ENCODE assay signal across 20 cellular contexts in the genomic region with DNA sequence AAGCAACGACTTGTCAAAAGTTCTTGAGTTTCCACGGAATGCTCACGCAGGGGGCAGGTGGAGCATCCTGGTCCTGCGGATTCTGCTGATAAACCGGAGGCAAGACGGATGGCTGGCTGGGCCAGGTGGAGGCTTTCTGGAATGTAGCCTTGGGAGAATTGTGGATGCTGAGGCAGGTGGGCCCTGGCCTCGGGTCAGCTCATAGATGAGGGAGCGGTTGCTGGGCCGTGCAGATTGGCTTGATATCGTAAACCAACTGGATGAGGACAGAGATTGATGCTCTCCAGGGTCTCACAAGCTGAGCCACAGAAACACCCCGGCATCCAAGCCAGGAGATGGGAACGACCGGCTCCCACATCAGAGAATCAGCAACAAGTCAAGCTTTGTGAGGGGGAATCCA. TPM values are rescaled to one million over a fixed set of nuclear protein-coding genes. Genes with fewer than 3 reads are reported as not detected.
A peak's percentile ranks its signal among the peaks of the same experiment; 100 is the strongest.
DNase-seq lines count a peak whose midpoint lies in the region; ATAC-seq and TF ChIP-seq lines count a peak whose summit lies in the region.
"Had no signal": no experiment of that assay in that cellular context is flagged by ENCODE, and none has a peak within 500 bp of the region (broad histone marks: within the 10 kb centered on the region; RNA-seq: fewer than 3 reads in every experiment).

No MANE protein-coding gene starts in this region.

- H3K79me2 ChIP-seq in GM23338 (replicated peaks; ENCODE audit: insufficient read depth) = no peaks in the 10 kb centered on the region

- H3K27ac Mint-ChIP-seq in GM23338 (no peak overlapping the region), chondrocyte (ENCODE audit: unreplicated experiment) (no peak overlapping the region)
- peak overlapping the region; percentile 3 for H3K27ac Mint-ChIP-seq in stimulated activated memory B cell treated with anti-CD40 and anti-IgM and Interleukin-4, amounts not matched to agents 10 μg/mL and 1 μg/mL and 100 μg/mL, for 72 hours
- no peak overlapping the region for H3K27ac Mint-ChIP-seq in CD4-positive, alpha-beta T cell

- no peak overlapping the region for H3K4me2 ChIP-seq in GM23338
- H3K4me2 ChIP-seq: A549; BLaER1 treated with 17β-estradiol and CSF1 and Interleukin-3, amounts not matched to agents 10 nM and 100 nM had no signal

- H3K27me3 Mint-ChIP-seq in GM23338 (ENCODE audit: insufficient read depth, low read depth, poor library complexity) (peaks cover 8% of the 10 kb centered on the region), chondrocyte (ENCODE audit: low read depth) (no peaks in the 10 kb centered on the region)
- no peaks in the 10 kb centered on the region for H3K27me3 Mint-ChIP-seq in stimulated activated memory B cell treated with anti-CD40 and anti-IgM and Interleukin-4, amounts not matched to agents 10 μg/mL and 1 μg/mL and 100 μg/mL, for 72 hours
- H3K27me3 Mint-ChIP-seq in CD4-positive, alpha-beta T cell = no peaks in the 10 kb centered on the region
- H3K27me3 Mint-ChIP-seq: CD8-positive, alpha-beta memory T cell had no signal

- H3K9me3 Mint-ChIP-seq in GM23338 (no peaks in the 10 kb centered on the region), chondrocyte (ENCODE audit: low read depth) (no peaks in the 10 kb centered on the region)
- H3K9me3 Mint-ChIP-seq in stimulated activated memory B cell treated with anti-CD40 and anti-IgM and Interleukin-4, amounts not matched to agents 10 μg/mL and 1 μg/mL and 100 μg/mL, for 72 hours = no peaks in the 10 kb centered on the region
- H3K9me3 Mint-ChIP-seq in CD4-positive, alpha-beta T cell = no peaks in the 10 kb centered on the region
- H3K9me3 Mint-ChIP-seq: CD8-positive, alpha-beta memory T cell had no signal

- no peak for TF ChIP-seq CTCF in GM23338 (conservative IDR thresholded peaks at IDR 0.05; ENCODE audit: low read depth in 2 of 2)
- no peak for TF ChIP-seq CTCF in chondrocyte (IDR thresholded peaks at IDR 0.05)
- no peak for TF ChIP-seq CTCF in CD4-positive, alpha-beta T cell (IDR thresholded peaks at IDR 0.05)
- no peak for TF ChIP-seq CTCF in omental fat pad (IDR thresholded peaks at IDR 0.05)

- H3K4me3 Mint-ChIP-seq in GM23338 (no peak overlapping the region), chondrocyte (ENCODE audit: unreplicated experiment) (no peak overlapping the region)
- no peak overlapping the region for H3K4me3 Mint-ChIP-seq in stimulated activated memory B cell treated with anti-CD40 and anti-IgM and Interleukin-4, amounts not matched to agents 10 μg/mL and 1 μg/mL and 100 μg/mL, for 72 hours
- no peak overlapping the region for H3K4me3 Mint-ChIP-seq in CD4-positive, alpha-beta T cell
- H3K4me3 Mint-ChIP-seq: CD8-positive, alpha-beta memory T cell had no signal

- ATAC-seq in GM23338 = no peak
- no peak for ATAC-seq in stimulated activated memory B cell treated with anti-CD40 and anti-IgM and Interleukin-4, amounts not matched to agents 10 μg/mL and 1 μg/mL and 100 μg/mL, for 72 hours
- ATAC-seq in sciatic nerve = no peak
- no peak for ATAC-seq in CD4-positive, alpha-beta T cell (ENCODE audit: poor library complexity)
- no peak for ATAC-seq in omental fat pad (ENCODE audit: low FRiP score)
- ATAC-seq: A549, GM12878 had no signal

- H3K9me3 ChIP-seq in CD4-positive, alpha-beta T cell (ENCODE audit: control insufficient read depth, low read length) = no peaks in the 10 kb centered on the region
- H3K9me3 ChIP-seq: A549, BE2C had no signal

- DNase-seq in GM23338 (ENCODE audit: low spot score) (no peak), chondrocyte (ENCODE audit: low spot score) (peak; percentile 54), sciatic nerve (ENCODE audit: low spot score) (no peak), omental fat pad (ENCODE audit: low spot score) (no peak)
- DNase-seq in CD4-positive, alpha-beta T cell = no peak
- DNase-seq: 8988T; ACHN; AML-193; BE2C; CD8-positive, alpha-beta memory T cell; DMS 273 treated with DMSO at 0.1 percent for 48 hours; DMS79; EL; GDM1; GOT3; HCEC 1CT had no signal

- H2AFZ ChIP-seq in GM23338 = 0 out of 2 replicates have a peak overlapping the region, but pooled peaks have one; percentile 7

- CTCF ChIA-PET in CD4-positive, alpha-beta T cell (lab: Charles Lee) = no interaction called here

- POLR2A ChIA-PET in CD4-positive, alpha-beta T cell (lab: Charles Lee) = no interaction called here

- no peak overlapping the region for H3K27ac ChIP-seq in GM23338 (ENCODE audit: low read depth)
- no peak overlapping the region for H3K27ac ChIP-seq in CD4-positive, alpha-beta T cell (ENCODE audit: low read depth, low read length)
- H3K27ac ChIP-seq: A549; BLaER1 treated with 17β-estradiol and CSF1 and Interleukin-3, amounts not matched to agents 10 nM and 100 nM had no signal

- peaks cover 2% of the 10 kb centered on the region; the same call in 1 of the 3 replicates for H3K4me1 Mint-ChIP-seq in GM23338
- H3K4me1 Mint-ChIP-seq in chondrocyte (ENCODE audit: low read depth) = peaks cover 11% of the 10 kb centered on the region
- peaks cover 10% of the 10 kb centered on the region for H3K4me1 Mint-ChIP-seq in stimulated activated memory B cell treated with anti-CD40 and anti-IgM and Interleukin-4, amounts not matched to agents 10 μg/mL and 1 μg/mL and 100 μg/mL, for 72 hours
- H3K4me1 Mint-ChIP-seq in CD4-positive, alpha-beta T cell (ENCODE audit: low read depth) = peaks cover 9% of the 10 kb centered on the region

- H3F3A ChIP-seq in GM23338 (replicated peaks; ENCODE audit: low read depth) = no peaks in the 10 kb centered on the region

- no peaks in the 10 kb centered on the region for H4K20me1 ChIP-seq in GM23338 (replicated peaks; ENCODE audit: insufficient read depth)
- H4K20me1 ChIP-seq: BLaER1 treated with 17β-estradiol and CSF1 and Interleukin-3, amounts not matched to agents 10 nM and 100 nM had no signal

- H3K27me3 ChIP-seq in GM23338 (ENCODE audit: insufficient read depth) = no peaks in the 10 kb centered on the region
- no peaks in the 10 kb centered on the region for H3K27me3 ChIP-seq in CD4-positive, alpha-beta T cell (ENCODE audit: control insufficient read depth, insufficient read depth, low read length)
- H3K27me3 ChIP-seq: BE2C; BLaER1 treated with 17β-estradiol and CSF1 and Interleukin-3, amounts not matched to agents 10 nM and 100 nM had no signal

- no peaks in the 10 kb centered on the region for H3K9me2 ChIP-seq in GM23338 (ENCODE audit: insufficient read depth)

- no peak overlapping the region for H3K4me3 ChIP-seq in GM23338
- H3K4me3 ChIP-seq: A549; BLaER1 treated with 17β-estradiol and CSF1 and Interleukin-3, amounts not matched to agents 10 nM and 100 nM; GM12878 had no signal

- intact Hi-C loops in sciatic nerve (cut with DNase I) = no loop called here
- intact Hi-C loops in CD4-positive, alpha-beta T cell (cut with DNase I, micrococcal nuclease) = no loop called here

- H3K36me3 Mint-ChIP-seq in GM23338 (ENCODE audit: low read depth) = no peaks in the 10 kb centered on the region
- no peaks in the 10 kb centered on the region for H3K36me3 Mint-ChIP-seq in chondrocyte (ENCODE audit: low read depth)
- H3K36me3 Mint-ChIP-seq in stimulated activated memory B cell treated with anti-CD40 and anti-IgM and Interleukin-4, amounts not matched to agents 10 μg/mL and 1 μg/mL and 100 μg/mL, for 72 hours = no peaks in the 10 kb centered on the region
- no peaks in the 10 kb centered on the region for H3K36me3 Mint-ChIP-seq in CD4-positive, alpha-beta T cell (ENCODE audit: low read depth)
- H3K36me3 Mint-ChIP-seq: CD8-positive, alpha-beta memory T cell had no signal

- no peaks in the 10 kb centered on the region for H3K36me3 ChIP-seq in GM23338 (ENCODE audit: insufficient read depth)
- H3K36me3 ChIP-seq: BE2C; BLaER1 treated with 17β-estradiol and CSF1 and Interleukin-3, amounts not matched to agents 10 nM and 100 nM had no signal

- H3K4me1 ChIP-seq in GM23338 (ENCODE audit: insufficient read depth) = no peaks in the 10 kb centered on the region
- H3K4me1 ChIP-seq: A549, BE2C had no signal

TF ChIP-seq in GM23338, 12 proteins besides CTCF, POLR2A, EP300 and RAD21 (continues in another document):
- TF ChIP-seq EZH2phosphoT487 (IDR thresholded peaks at IDR 0.05; ENCODE audit: unreplicated experiment) (no peak), CREB1 (CRISPR knock-in tag; IDR thresholded peaks at IDR 0.05; ENCODE audit: low read depth) (no peak), ZNF114 (CRISPR knock-in tag; IDR thresholded peaks at IDR 0.05) (no peak), ZNF331 (CRISPR knock-in tag; IDR thresholded peaks at IDR 0.05; ENCODE audit: low read depth) (no peak), EZH2 (IDR thresholded peaks at IDR 0.05; ENCODE audit: low read depth, unreplicated experiment) (no peak)
- TF ChIP-seq, protein P1, sequence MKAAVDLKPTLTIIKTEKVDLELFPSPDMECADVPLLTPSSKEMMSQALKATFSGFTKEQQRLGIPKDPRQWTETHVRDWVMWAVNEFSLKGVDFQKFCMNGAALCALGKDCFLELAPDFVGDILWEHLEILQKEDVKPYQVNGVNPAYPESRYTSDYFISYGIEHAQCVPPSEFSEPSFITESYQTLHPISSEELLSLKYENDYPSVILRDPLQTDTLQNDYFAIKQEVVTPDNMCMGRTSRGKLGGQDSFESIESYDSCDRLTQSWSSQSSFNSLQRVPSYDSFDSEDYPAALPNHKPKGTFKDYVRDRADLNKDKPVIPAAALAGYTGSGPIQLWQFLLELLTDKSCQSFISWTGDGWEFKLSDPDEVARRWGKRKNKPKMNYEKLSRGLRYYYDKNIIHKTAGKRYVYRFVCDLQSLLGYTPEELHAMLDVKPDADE (IDR thresholded peaks at IDR 0.05) = no peak

RNA-seq across cellular contexts. Expression of a gene that starts 50.0 kb away (rescaled TPM):
- 179 and 187 TPM in 2 replicates for total RNA-seq in GM23338 (2014; rRNA removed; shearing (Covaris generic))
- polyA plus RNA-seq in GM23338 (2016; fragmentation: Nextera tagmentation; extraction: Ambion mirVana) = 29.3 and 35.5 TPM in 2 replicates
- total RNA-seq in chondrocyte (53.6 to 108 TPM (median 105 TPM) in 3 replicates), sciatic nerve (76.7 TPM), omental fat pad (100 to 1,000 TPM; 144 to 333 (median 242) TPM)
- 100 to 1,000 TPM; 154 to 159 TPM for total RNA-seq in CD4-positive, alpha-beta T cell
